In the genomic region with DNA sequence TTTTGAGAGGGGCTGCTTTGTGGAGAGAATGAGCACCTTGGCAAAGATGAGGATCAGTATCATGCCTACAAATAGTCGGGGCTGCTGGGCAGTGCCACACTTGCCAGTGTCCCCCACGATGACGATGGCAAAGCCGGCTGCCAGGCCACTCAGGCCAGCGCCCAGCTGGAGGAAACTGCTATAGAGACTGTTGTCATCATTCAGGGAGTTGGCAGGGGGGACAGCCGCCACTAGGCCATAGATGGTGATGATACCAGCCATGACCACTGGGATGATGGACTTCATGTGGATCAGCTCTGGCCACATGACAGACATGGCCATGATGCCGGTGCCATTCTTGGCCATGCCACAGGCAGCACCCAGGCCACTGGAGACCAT, we compare ENCODE assay signal across 17 cellular contexts. TPM values are rescaled to one million over a fixed set of nuclear protein-coding genes. Genes with fewer than 3 reads are reported as not detected.
DNase-seq lines count a peak whose midpoint lies in the region; ATAC-seq, FAIRE-seq and TF ChIP-seq lines count a peak whose summit lies in the region.
"Had no signal": no experiment of that assay in that cellular context is flagged by ENCODE, and none has a peak within 500 bp of the region (broad histone marks: within the 10 kb centered on the region; RNA-seq: fewer than 3 reads in every experiment).

No MANE protein-coding gene starts in this region.

- no peak overlapping the region for H2AFZ ChIP-seq in HepG2 (ENCODE audit: low read length)
- H2AFZ ChIP-seq: PC-9 had no signal

- no peak overlapping the region for H3K4me3 Mint-ChIP-seq in glutamatergic neuron (ENCODE audit: unreplicated experiment)
- H3K4me3 Mint-ChIP-seq: memory B cell had no signal

- H3K4me2 ChIP-seq in HepG2 (ENCODE audit: low read depth, low read length): no peak overlapping the region
- H3K4me2 ChIP-seq: PC-9 had no signal

- DNase-seq in HepG2 (ENCODE audit: low spot score) (no peak), right lobe of liver (no peak), glutamatergic neuron (no peak), occipital lobe (lab: John Stamatoyannopoulos, UW) (peak; percentile 35), upper lobe of right lung (no peak), NCI-H510A treated with DMSO at 0.1 percent for 48 hours (lab: John Stamatoyannopoulos, UW) (no peak), KBM-7 (no peak)
- DNase-seq: activated CD4-positive, alpha-beta T cell treated with anti-CD3 and anti-CD28 coated beads, Interleukin-2, amount 50 U/mL, for 4 hours; cerebellar nuclear complex; KG1; NCI-H1092; NCI-H774; PC-9; small intestine had no signal

- H3K27me3 Mint-ChIP-seq in glutamatergic neuron (ENCODE audit: unreplicated experiment): peaks cover 15% of the 10 kb centered on the region
- H3K27me3 Mint-ChIP-seq: memory B cell had no signal

- no peak for TF ChIP-seq POLR2A in HepG2 (IDR thresholded peaks at IDR 0.05; ENCODE audit: insufficient read depth in 1 of 2, low read depth in 2 of 2, low read length in 2 of 2)
- no peak for TF ChIP-seq POLR2A in right lobe of liver (IDR thresholded peaks at IDR 0.05)

- POLR2A ChIA-PET in HepG2 (lab: Yijun Ruan, JAX): interaction anchor here (1.6 kb wide), 1 partner anchor 147 kb away, joined by 6 read pairs; a partner anchor contains a TSS

- peaks cover 41% of the 10 kb centered on the region for H3K4me1 Mint-ChIP-seq in glutamatergic neuron (ENCODE audit: low read depth, unreplicated experiment)

- TF ChIP-seq CTCF in HepG2 (CRISPR knock-in tag; IDR thresholded peaks at IDR 0.05) (no peak), right lobe of liver (IDR thresholded peaks at IDR 0.05) (no peak), glutamatergic neuron (IDR thresholded peaks at IDR 0.05; ENCODE audit: partially characterized antibody, unreplicated experiment) (no peak), upper lobe of right lung (IDR thresholded peaks at IDR 0.05) (no peak)

- H3K4me3 ChIP-seq in HepG2 (replicated peaks in 1 of 3; ENCODE audit: insufficient read depth in 1 of 3, low read depth in 2 of 3, low read length in 3 of 3) (no peak overlapping the region), right lobe of liver (no peak overlapping the region), upper lobe of right lung (no peak overlapping the region)
- H3K4me3 ChIP-seq: PC-9 had no signal

- H3K9me3 Mint-ChIP-seq in glutamatergic neuron (ENCODE audit: unreplicated experiment): peaks cover 7% of the 10 kb centered on the region

- no peak for TF ChIP-seq RAD21 in HepG2 (CRISPR knock-in tag; IDR thresholded peaks at IDR 0.05)

- H3K79me2 ChIP-seq in HepG2 (ENCODE audit: insufficient read depth, low read length): peaks cover 47% of the 10 kb centered on the region

- peak; percentile 26; the same call in 2 of the 3 replicates for ATAC-seq in HepG2
- ATAC-seq in right lobe of liver: no peak
- ATAC-seq in upper lobe of right lung: no peak
- no peak for ATAC-seq in HG03025 (IDR thresholded peaks at IDR 0.05; ENCODE audit: low FRiP score, unreplicated experiment)

- peak overlapping the region; percentile 53 for H3K27ac Mint-ChIP-seq in glutamatergic neuron (ENCODE audit: unreplicated experiment)
- H3K27ac Mint-ChIP-seq: memory B cell had no signal

- H3K36me3 ChIP-seq in HepG2 (replicated peaks in 1 of 2; ENCODE audit: control insufficient read depth in 1 of 2, insufficient read depth in 2 of 2, low read length in 2 of 2) (peaks cover 9 to 37% of the 10 kb centered on the region in 2 experiments), right lobe of liver (no peaks in the 10 kb centered on the region), upper lobe of right lung (no peaks in the 10 kb centered on the region)

- 99% methylated on average over 7 of the region's 7 CpGs for WGBS in HepG2 (ENCODE audit: low lambda C conversion rate)
- WGBS in right lobe of liver (ENCODE audit: insufficient coverage, low coverage, low lambda C conversion rate, missing lambda C conversion rate): 100% methylated on average over 1 of the region's 7 CpGs

- H3K4me1 ChIP-seq in HepG2 (ENCODE audit: insufficient read depth, low read length) (peaks cover 68% of the 10 kb centered on the region), right lobe of liver (no peaks in the 10 kb centered on the region), upper lobe of right lung (peaks cover 36% of the 10 kb centered on the region)

- H4K20me1 ChIP-seq in HepG2 (ENCODE audit: insufficient read depth, low read length): no peaks in the 10 kb centered on the region

- no peak overlapping the region for H3K9ac ChIP-seq in HepG2 (ENCODE audit: insufficient read depth, low read depth, low read length)

- no peaks in the 10 kb centered on the region for H3K27me3 ChIP-seq in HepG2 (ENCODE audit: control insufficient read depth in 1 of 2, insufficient read depth in 2 of 2, low read length in 2 of 2)
- no peaks in the 10 kb centered on the region for H3K27me3 ChIP-seq in right lobe of liver
- H3K27me3 ChIP-seq in upper lobe of right lung: no peaks in the 10 kb centered on the region

- BruUV-seq in HepG2 (replicated peaks; lab: Mats Ljungman, UMichigan): no TSS peak

- H3K27ac ChIP-seq in HepG2 (ENCODE audit: extremely low read length, insufficient read depth, low read length): no peak overlapping the region
- no peak overlapping the region for H3K27ac ChIP-seq in right lobe of liver
- peak overlapping the region; percentile 36 for H3K27ac ChIP-seq in upper lobe of right lung
- H3K27ac ChIP-seq: HL-60, PC-9 had no signal

- CTCF ChIA-PET in HepG2 (lab: Yijun Ruan, JAX; ENCODE audit: low intra/inter-chr PET ratio, low total read pairs): no interaction called here

- H3K36me3 Mint-ChIP-seq in glutamatergic neuron (ENCODE audit: unreplicated experiment): no peaks in the 10 kb centered on the region

- TF ChIP-seq EP300 in HepG2 (IDR thresholded peaks at IDR 0.05; ENCODE audit: low read depth in 2 of 2, low read length in 2 of 2) (no peak), HepG2 (CRISPR knock-in tag; IDR thresholded peaks at IDR 0.05; ENCODE audit: borderline replicate concordance) (no peak)

- intact Hi-C loops in HepG2 (cut with micrococcal nuclease; ENCODE audit: unreplicated experiment) (no loop called here), right lobe of liver (cut with DNase I) (no loop called here), upper lobe of right lung (cut with DNase I) (no loop called here)

- H3K9me3 ChIP-seq in HepG2 (ENCODE audit: low read length) (no peaks in the 10 kb centered on the region), right lobe of liver (no peaks in the 10 kb centered on the region), upper lobe of right lung (no peaks in the 10 kb centered on the region)

- in situ Hi-C loops in HepG2 (cut with HindIII; ENCODE audit: extremely low pct_ligation_motif_present, low pct_unique_long_range_greater_than_20kb): no loop called here
- in situ Hi-C loops in KBM-7 (cut with MboI; ENCODE audit: low pct_unique_long_range_greater_than_20kb, low sequenced_read_pairs): no loop called here

- FAIRE-seq in HepG2 (lab: Jason Lieb, UNC): no peak
- FAIRE-seq: small intestine had no signal

RNA-seq across cellular contexts. Expression of a gene that starts 23.8 kb away (rescaled TPM):
- total RNA-seq in HepG2 (2016; rRNA removed; fragmentation: Illumina TruSeq; extraction: Trizol) (15.2 and 17.2 TPM in 2 replicates), right lobe of liver (10 to 100 TPM; 20.3 to 42.5 (median 28.0) TPM), glutamatergic neuron (ENCODE audit: unreplicated experiment) (130 TPM), occipital lobe (18.4 TPM), upper lobe of right lung (121 TPM)
- total RNA-seq in HepG2 (2016; cell fraction: cytosol; rRNA removed; fragmentation: Illumina TruSeq; extraction: Trizol; ENCODE audit: low read depth): 23.3 and 30.8 TPM in 2 replicates
- total RNA-seq in HepG2 (2016; cell fraction: insoluble cytoplasmic fraction; rRNA removed; fragmentation: Illumina TruSeq; extraction: Trizol): 14.0 and 18.0 TPM in 2 replicates
- 18.2 and 20.0 TPM in 2 replicates for total RNA-seq in HepG2 (2016; cell fraction: membrane; rRNA removed; fragmentation: Illumina TruSeq; extraction: Trizol)
- 19.4 and 19.5 TPM in 2 replicates for total RNA-seq in HepG2 (2016; cell fraction: nucleus; rRNA removed; fragmentation: Illumina TruSeq; extraction: Trizol)
- 63.9 and 75.5 TPM in 2 replicates for polyA plus RNA-seq in HepG2 (2011; rRNA removed)
- polyA plus RNA-seq in HepG2 (2011; cell fraction: cytosol; rRNA removed): 26.5 and 29.4 TPM in 2 replicates
- polyA plus RNA-seq in HepG2 (2011; cell fraction: nucleus; rRNA removed): 412 and 513 TPM in 2 replicates
- polyA plus RNA-seq in HepG2 (2012): 65.0 and 70.4 TPM in 2 replicates
- polyA plus RNA-seq in HepG2 (2016; cell fraction: cytosol; fragmentation: Illumina TruSeq; extraction: Trizol; ENCODE audit: low read depth): 2.7 TPM in 2 replicates
- 13.5 and 20.2 TPM in 2 replicates for polyA plus RNA-seq in HepG2 (2016; cell fraction: insoluble cytoplasmic fraction; fragmentation: Illumina TruSeq; extraction: Trizol; ENCODE audit: low read depth)
- polyA plus RNA-seq in HepG2 (2016; cell fraction: membrane; fragmentation: Illumina TruSeq; extraction: Trizol; ENCODE audit: low read depth): 8.2 and 9.7 TPM in 2 replicates
- polyA plus RNA-seq in HepG2 (2016; cell fraction: nucleus; fragmentation: Illumina TruSeq; extraction: Trizol; ENCODE audit: insufficient read depth, low read depth): 94.7 and 99.9 TPM in 2 replicates
- 48.1 and 56.8 TPM in 2 replicates for polyA minus RNA-seq in HepG2 (2011; rRNA and poly(A)+ RNA removed; ENCODE audit: low replicate concordance)
- polyA minus RNA-seq in HepG2 (2011; cell fraction: cytosol; rRNA and poly(A)+ RNA removed): 15.6 and 21.3 TPM in 2 replicates
- 64.1 and 70.6 TPM in 2 replicates for polyA minus RNA-seq in HepG2 (2011; cell fraction: nucleus; rRNA and poly(A)+ RNA removed)

RNA-seq across cellular contexts. Expression of a gene that starts 42.4 kb away (rescaled TPM):
- total RNA-seq in HepG2 (2016; rRNA removed; fragmentation: Illumina TruSeq; extraction: Trizol) (0.20 TPM in 1 of 2 replicates, not detected in the other), right lobe of liver (1 to 10 TPM; 1.6 to 4.0 (median 3.2) TPM), glutamatergic neuron (ENCODE audit: unreplicated experiment) (11.1 TPM), occipital lobe (6.9 TPM), upper lobe of right lung (2.7 TPM)
- total RNA-seq in HepG2 (2016; cell fraction: cytosol; rRNA removed; fragmentation: Illumina TruSeq; extraction: Trizol; ENCODE audit: low read depth): not detected in 2 replicates
- 0.28 TPM in 1 of 2 replicates, not detected in the other for total RNA-seq in HepG2 (2016; cell fraction: insoluble cytoplasmic fraction; rRNA removed; fragmentation: Illumina TruSeq; extraction: Trizol)
- total RNA-seq in HepG2 (2016; cell fraction: membrane; rRNA removed; fragmentation: Illumina TruSeq; extraction: Trizol): 0.06 and 0.07 TPM in 2 replicates
- 0.59 and 0.66 TPM in 2 replicates for total RNA-seq in HepG2 (2016; cell fraction: nucleus; rRNA removed; fragmentation: Illumina TruSeq; extraction: Trizol)
- 0.59 and 0.82 TPM in 2 replicates for polyA plus RNA-seq in HepG2 (2011; rRNA removed)
- 0.22 and 0.34 TPM in 2 replicates for polyA plus RNA-seq in HepG2 (2011; cell fraction: cytosol; rRNA removed)
- polyA plus RNA-seq in HepG2 (2011; cell fraction: nucleus; rRNA removed): 5.9 and 7.7 TPM in 2 replicates
- 0.52 and 0.69 TPM in 2 replicates for polyA plus RNA-seq in HepG2 (2012)
- polyA plus RNA-seq in HepG2 (2016; cell fraction: cytosol; fragmentation: Illumina TruSeq; extraction: Trizol; ENCODE audit: low read depth): 0.05 and 0.09 TPM in 2 replicates
- not detected in 2 replicates for polyA plus RNA-seq in HepG2 (2016; cell fraction: insoluble cytoplasmic fraction; fragmentation: Illumina TruSeq; extraction: Trizol; ENCODE audit: low read depth)
- polyA plus RNA-seq in HepG2 (2016; cell fraction: membrane; fragmentation: Illumina TruSeq; extraction: Trizol; ENCODE audit: low read depth): 0.05 TPM in 1 of 2 replicates, not detected in the other
- 0.82 and 0.93 TPM in 2 replicates for polyA plus RNA-seq in HepG2 (2016; cell fraction: nucleus; fragmentation: Illumina TruSeq; extraction: Trizol; ENCODE audit: insufficient read depth, low read depth)
- polyA minus RNA-seq in HepG2 (2011; rRNA and poly(A)+ RNA removed; ENCODE audit: low replicate concordance): 0.37 and 1.6 TPM in 2 replicates
- not detected in 2 replicates for polyA minus RNA-seq in HepG2 (2011; cell fraction: cytosol; rRNA and poly(A)+ RNA removed)
- 6.2 and 6.3 TPM in 2 replicates for polyA minus RNA-seq in HepG2 (2011; cell fraction: nucleus; rRNA and poly(A)+ RNA removed)

RNA-seq across cellular contexts. Expression of a gene that starts 46.0 kb away (rescaled TPM):
- 0.25 and 0.53 TPM in 2 replicates for total RNA-seq in HepG2 (2016; rRNA removed; fragmentation: Illumina TruSeq; extraction: Trizol)
- 0.20 TPM in 1 of 2 replicates, not detected in the other for total RNA-seq in HepG2 (2016; cell fraction: cytosol; rRNA removed; fragmentation: Illumina TruSeq; extraction: Trizol; ENCODE audit: low read depth)
- 0.12 and 0.39 TPM in 2 replicates for total RNA-seq in HepG2 (2016; cell fraction: insoluble cytoplasmic fraction; rRNA removed; fragmentation: Illumina TruSeq; extraction: Trizol)
- 0.37 and 0.90 TPM in 2 replicates for total RNA-seq in HepG2 (2016; cell fraction: membrane; rRNA removed; fragmentation: Illumina TruSeq; extraction: Trizol)
- 0.31 and 0.44 TPM in 2 replicates for total RNA-seq in HepG2 (2016; cell fraction: nucleus; rRNA removed; fragmentation: Illumina TruSeq; extraction: Trizol)
- 0.59 and 1.3 TPM in 2 replicates for polyA plus RNA-seq in HepG2 (2011; rRNA removed)
- 0.27 and 0.40 TPM in 2 replicates for polyA plus RNA-seq in HepG2 (2011; cell fraction: cytosol; rRNA removed)
- 6.8 and 8.7 TPM in 2 replicates for polyA plus RNA-seq in HepG2 (2011; cell fraction: nucleus; rRNA removed)
- 0.39 and 0.76 TPM in 2 replicates for polyA plus RNA-seq in HepG2 (2012)
- polyA plus RNA-seq in HepG2 (2016; cell fraction: cytosol; fragmentation: Illumina TruSeq; extraction: Trizol; ENCODE audit: low read depth): 0.17 and 0.27 TPM in 2 replicates
- polyA plus RNA-seq in HepG2 (2016; cell fraction: insoluble cytoplasmic fraction; fragmentation: Illumina TruSeq; extraction: Trizol; ENCODE audit: low read depth): 0.12 and 0.25 TPM in 2 replicates
- polyA plus RNA-seq in HepG2 (2016; cell fraction: membrane; fragmentation: Illumina TruSeq; extraction: Trizol; ENCODE audit: low read depth): 0.39 and 0.45 TPM in 2 replicates
- 1.8 and 2.2 TPM in 2 replicates for polyA plus RNA-seq in HepG2 (2016; cell fraction: nucleus; fragmentation: Illumina TruSeq; extraction: Trizol; ENCODE audit: insufficient read depth, low read depth)
- 0.23 and 0.64 TPM in 2 replicates for polyA minus RNA-seq in HepG2 (2011; rRNA and poly(A)+ RNA removed; ENCODE audit: low replicate concordance)
- 0.20 TPM in 1 of 2 replicates, not detected in the other for polyA minus RNA-seq in HepG2 (2011; cell fraction: cytosol; rRNA and poly(A)+ RNA removed)
- polyA minus RNA-seq in HepG2 (2011; cell fraction: nucleus; rRNA and poly(A)+ RNA removed): 0.50 TPM in 1 of 2 replicates, not detected in the other
- 1 to 10 TPM; 1.4 to 2.9 (median 2.0) TPM for total RNA-seq in right lobe of liver
- total RNA-seq in glutamatergic neuron (ENCODE audit: unreplicated experiment): 0.69 TPM
- total RNA-seq in occipital lobe: 0.62 TPM
- 0.98 TPM for total RNA-seq in upper lobe of right lung

RNA-seq across cellular contexts. Expression of a gene that starts 50.0 kb away (rescaled TPM):
- total RNA-seq in HepG2 (2016; rRNA removed; fragmentation: Illumina TruSeq; extraction: Trizol) (7.8 and 13.4 TPM in 2 replicates), right lobe of liver (10 to 100 TPM in 3 of 6 experiments, 1 to 10 TPM in 3; 8.2 to 27.3 (median 10.8) TPM), glutamatergic neuron (ENCODE audit: unreplicated experiment) (61.4 TPM), occipital lobe (6.1 TPM), upper lobe of right lung (33.4 TPM)
- total RNA-seq in HepG2 (2016; cell fraction: cytosol; rRNA removed; fragmentation: Illumina TruSeq; extraction: Trizol; ENCODE audit: low read depth): 1.5 and 3.3 TPM in 2 replicates
- total RNA-seq in HepG2 (2016; cell fraction: insoluble cytoplasmic fraction; rRNA removed; fragmentation: Illumina TruSeq; extraction: Trizol): 6.9 and 12.9 TPM in 2 replicates
- 4.0 and 5.4 TPM in 2 replicates for total RNA-seq in HepG2 (2016; cell fraction: membrane; rRNA removed; fragmentation: Illumina TruSeq; extraction: Trizol)
- 12.4 and 12.8 TPM in 2 replicates for total RNA-seq in HepG2 (2016; cell fraction: nucleus; rRNA removed; fragmentation: Illumina TruSeq; extraction: Trizol)
- 29.7 and 45.8 TPM in 2 replicates for polyA plus RNA-seq in HepG2 (2011; rRNA removed)
- polyA plus RNA-seq in HepG2 (2011; cell fraction: cytosol; rRNA removed): 16.4 and 17.6 TPM in 2 replicates
- 157 and 165 TPM in 2 replicates for polyA plus RNA-seq in HepG2 (2011; cell fraction: nucleus; rRNA removed)
- polyA plus RNA-seq in HepG2 (2012): 22.6 and 24.2 TPM in 2 replicates
- 1.2 and 1.5 TPM in 2 replicates for polyA plus RNA-seq in HepG2 (2016; cell fraction: cytosol; fragmentation: Illumina TruSeq; extraction: Trizol; ENCODE audit: low read depth)
- 7.8 and 12.9 TPM in 2 replicates for polyA plus RNA-seq in HepG2 (2016; cell fraction: insoluble cytoplasmic fraction; fragmentation: Illumina TruSeq; extraction: Trizol; ENCODE audit: low read depth)
- 2.9 and 4.3 TPM in 2 replicates for polyA plus RNA-seq in HepG2 (2016; cell fraction: membrane; fragmentation: Illumina TruSeq; extraction: Trizol; ENCODE audit: low read depth)
- polyA plus RNA-seq in HepG2 (2016; cell fraction: nucleus; fragmentation: Illumina TruSeq; extraction: Trizol; ENCODE audit: insufficient read depth, low read depth): 38.3 and 45.9 TPM in 2 replicates
- 20.6 and 62.4 TPM in 2 replicates for polyA minus RNA-seq in HepG2 (2011; rRNA and poly(A)+ RNA removed; ENCODE audit: low replicate concordance)
- polyA minus RNA-seq in HepG2 (2011; cell fraction: cytosol; rRNA and poly(A)+ RNA removed): 14.3 and 14.5 TPM in 2 replicates
- 23.3 and 33.3 TPM in 2 replicates for polyA minus RNA-seq in HepG2 (2011; cell fraction: nucleus; rRNA and poly(A)+ RNA removed)
